Comparison of ENCODE assay signal across 8 cellular contexts in genomic region chr17:45060382-45060823, GRCh38. TPM values are rescaled to one million over a fixed set of nuclear protein-coding genes. Genes with fewer than 3 reads are reported as not detected.
DNase-seq lines count a peak whose midpoint lies in the region; ATAC-seq and TF ChIP-seq lines count a peak whose summit lies in the region.

No MANE protein-coding gene starts in this region.

- H3K27ac Mint-ChIP-seq in H9, result peak overlapping the region; percentile 88 to 100 (median 93)
- peak overlapping the region; percentile 96 for H3K27ac Mint-ChIP-seq in T-helper 17 cell

- H3K23me2 ChIP-seq in H9 (ENCODE audit: insufficient read length, low read depth, low read length, poor library complexity, severe bottlenecking), result peaks cover 6% of the 10 kb centered on the region

- H2BK120ac ChIP-seq in H9 (ENCODE audit: low read depth, low read length, poor library complexity, severe bottlenecking), result no peak overlapping the region

- H3K27me3 Mint-ChIP-seq in H9 (ENCODE audit: low read depth) (no peaks in the 10 kb centered on the region; the same call in 1 of the 2 replicates), T-helper 17 cell (no peaks in the 10 kb centered on the region)

- H3K4me1 Mint-ChIP-seq in H9 (peaks cover 4 to 13% of the 10 kb centered on the region in 2 experiments), T-helper 17 cell (peaks cover 19% of the 10 kb centered on the region)

- H3K27me3 ChIP-seq in H9 (ENCODE audit: insufficient read depth, low read length), result no peaks in the 10 kb centered on the region

- peak overlapping the region; percentile 72 for H3K9ac ChIP-seq in H9 (ENCODE audit: extremely low read depth, insufficient read length, low read length)

- H2BK12ac ChIP-seq in H9 (ENCODE audit: insufficient read length, low read depth, low read length), result no peak overlapping the region

- no peak overlapping the region for H3K4ac ChIP-seq in H9 (ENCODE audit: low read depth, low read length)

- no peak for TF ChIP-seq CTCF in H9 (conservative IDR thresholded peaks at IDR 0.05)
- TF ChIP-seq CTCF in GM10248 (IDR thresholded peaks at IDR 0.05; ENCODE audit: control extremely low read depth, extremely low read depth, low read depth, missing control alignments), result no peak

- H4K20me1 ChIP-seq in H9 (ENCODE audit: control insufficient read depth, insufficient read depth, insufficient read length), result no peaks in the 10 kb centered on the region

- H3K4me2 ChIP-seq in H9 (ENCODE audit: insufficient read depth, insufficient read length, low read length), result peak overlapping the region; percentile 85

- no peak overlapping the region for H2AK5ac ChIP-seq in H9 (ENCODE audit: insufficient read length, low read length)

- H2BK20ac ChIP-seq in H9 (ENCODE audit: low read depth, low read length, poor library complexity, severe bottlenecking), result no peak overlapping the region

- WGBS in H9 (ENCODE audit: extremely low coverage, insufficient read length, low lambda C conversion rate), result no CpG with 5 or more reads among the region's 16 CpGs

- H3T11ph ChIP-seq in H9 (ENCODE audit: low read length), result no peak overlapping the region

- no peak overlapping the region for H3K23ac ChIP-seq in H9 (ENCODE audit: insufficient read length, low read depth, low read length)

- peak overlapping the region; percentile 14; the same call in 1 of the 2 replicates for H3K14ac ChIP-seq in H9 (ENCODE audit: insufficient read depth, low read length)

- ATAC-seq in T-helper 17 cell, result no peak
- peak; percentile 20 for ATAC-seq in Right ventricle myocardium superior (ENCODE audit: poor library complexity)
- ATAC-seq in sciatic nerve, result peak; percentile 57
- ATAC-seq in GM19395 (IDR thresholded peaks at IDR 0.05; ENCODE audit: unreplicated experiment), result no peak
- ATAC-seq in HG03354 (IDR thresholded peaks at IDR 0.05; ENCODE audit: poor library complexity, severe bottlenecking, unreplicated experiment), result no peak

- H4K5ac ChIP-seq in H9 (ENCODE audit: insufficient read length, low read depth, low read length), result no peak overlapping the region

- intact Hi-C loops in Right ventricle myocardium superior (cut with DNase I) (no loop called here), sciatic nerve (cut with DNase I) (no loop called here)

- no peak overlapping the region for H4K91ac ChIP-seq in H9 (ENCODE audit: insufficient read length, low read depth, low read length)

- H4K8ac ChIP-seq in H9 (replicated peaks; ENCODE audit: insufficient read length, low read depth, low read length), result no peak overlapping the region

- H2BK5ac ChIP-seq in H9 (ENCODE audit: insufficient read length, low read length), result no peak overlapping the region

- CTCF ChIA-PET in GM10248 (lab: Yijun Ruan, JAX), result interaction anchor here (1.0 to 4.6 kb wide), 4 partner anchors 11 to 140 kb away, joined by 3 to 23 read pairs (median 5); partner anchors contain the start of gene ACBD4

- no peak overlapping the region for H3K27ac ChIP-seq in H9 (ENCODE audit: insufficient read length, low read depth, low read length)

- peaks cover 2% of the 10 kb centered on the region for H3K79me1 ChIP-seq in H9 (ENCODE audit: insufficient read depth, low read depth, low read length, poor library complexity, severe bottlenecking)

- H3K18ac ChIP-seq in H9 (ENCODE audit: insufficient read length, low read depth, low read length), result no peak overlapping the region

- H3K9me3 ChIP-seq in H9 (ENCODE audit: control insufficient read depth, low read depth, low read length) (no peaks in the 10 kb centered on the region), T-helper 17 cell (ENCODE audit: control insufficient read depth, low read length, poor library complexity, severe bottlenecking) (no peaks in the 10 kb centered on the region)

- peaks cover 2 to 18% (median 13%) of the 10 kb centered on the region in 3 experiments; a peak in 5 of 7 replicates for H3K36me3 Mint-ChIP-seq in H9 (ENCODE audit: insufficient read depth in 1 of 3, low read depth in 3 of 3)
- H3K36me3 Mint-ChIP-seq in T-helper 17 cell (ENCODE audit: low read depth), result no peaks in the 10 kb centered on the region

- H3K4me1 ChIP-seq in H9 (ENCODE audit: insufficient read depth, low read length), result no peaks in the 10 kb centered on the region

- H3K9me3 Mint-ChIP-seq in H9, result no peaks in the 10 kb centered on the region; a peak in 1 of 5 replicates

- H3K56ac ChIP-seq in H9 (ENCODE audit: insufficient read length, low read depth, low read length), result no peak overlapping the region

- peaks cover 19% of the 10 kb centered on the region; the same call in 1 of the 2 replicates for H3K79me2 ChIP-seq in H9 (ENCODE audit: insufficient read depth, low read length)

- DNase-seq in H9, result no peak
- DNase-seq in T-helper 17 cell, result no peak
- no peak for DNase-seq in Right ventricle myocardium superior
- no peak for DNase-seq in sciatic nerve (ENCODE audit: low spot score)
- no peak for DNase-seq in GM10248 (ENCODE audit: extremely low spot score)
- DNase-seq in C1 segment of cervical spinal cord (lab: John Stamatoyannopoulos, UW), result no peak

- no peak overlapping the region for H2AFZ ChIP-seq in H9 (ENCODE audit: low read length)

- no peak overlapping the region for H2BK15ac ChIP-seq in H9 (ENCODE audit: low read depth, low read length)

- POLR2A ChIA-PET in GM10248 (lab: Yijun Ruan, JAX), result interaction anchor here (0.5 to 3.1 kb wide), 3 partner anchors 36 to 88 kb away, joined by 4 to 22 read pairs (median 5); partner anchors contain the start of gene HEXIM1

- H3K4me3 Mint-ChIP-seq in H9 (peak overlapping the region; percentile 93 to 100), T-helper 17 cell (peak overlapping the region; percentile 93)

RNA-seq across cellular contexts. Expression of gene NMT1, which starts 0.7 kb away (rescaled TPM):
- 150 and 151 TPM in 2 replicates for total RNA-seq in H9 (2021)
- 10 to 100 TPM; 78.2 to 85.9 TPM for total RNA-seq in T-helper 17 cell
- total RNA-seq in Right ventricle myocardium superior, result 84.5 TPM
- total RNA-seq in sciatic nerve, result 98.4 TPM

RNA-seq across cellular contexts. Expression of gene DCAKD, which starts 9.0 kb away (rescaled TPM):
- total RNA-seq in H9 (2021) (48.3 and 53.2 TPM in 2 replicates), T-helper 17 cell (10 to 100 TPM; 13.5 to 20.3 TPM), Right ventricle myocardium superior (25.3 TPM), sciatic nerve (40.9 TPM)

Comparison
In these comparisons a context has a peak if more than half of its experiments do, and no peak if none do; other contexts are left out.
1. ATAC-seq: peak in Right ventricle myocardium superior (single experiment) and sciatic nerve (single experiment); none in T-helper 17 cell (single experiment), GM19395 (single experiment) and HG03354 (single experiment).